In the genomic region with DNA sequence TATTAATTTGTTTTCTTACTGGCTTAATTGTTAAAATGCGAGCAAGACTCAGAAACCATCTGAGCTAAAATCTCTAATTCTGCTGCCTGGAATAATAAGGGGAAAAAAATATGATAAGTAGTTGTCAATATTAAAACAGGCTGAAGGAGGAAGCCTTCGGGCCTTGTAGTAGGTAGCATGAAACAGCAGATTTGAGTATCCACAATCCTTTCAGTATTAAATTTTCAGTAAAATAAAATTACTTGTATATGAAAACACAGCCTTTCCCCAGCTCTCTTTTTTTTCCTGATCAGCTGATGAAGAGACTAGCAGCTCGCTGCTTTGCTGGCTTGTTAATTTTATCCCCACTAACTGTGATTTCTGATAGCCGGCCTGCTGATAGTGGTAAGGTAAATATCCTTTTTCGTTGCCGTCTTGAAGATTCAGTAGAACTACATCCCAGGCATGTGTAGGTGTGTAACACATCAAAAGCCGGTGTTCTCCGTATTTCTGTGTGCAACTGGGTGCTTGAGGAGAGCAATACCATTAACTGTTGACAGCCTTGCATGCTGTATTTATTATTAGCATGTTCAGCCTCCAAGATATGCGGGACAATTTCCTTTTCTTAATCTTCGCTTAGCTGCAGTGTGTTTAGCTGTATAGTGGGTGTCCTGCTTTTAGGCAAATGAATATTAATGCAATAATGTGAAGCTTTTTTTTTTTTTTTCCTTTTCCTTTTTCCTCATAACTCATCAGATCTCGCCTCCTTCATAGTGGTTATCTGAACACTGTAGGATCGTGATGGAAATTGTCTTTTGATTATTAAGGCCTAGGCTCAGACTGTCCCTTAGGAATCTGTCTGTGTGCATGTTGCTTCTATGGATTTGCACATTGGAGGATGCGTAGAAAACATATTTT, we compare ENCODE assay signal across 8 cellular contexts.
A peak's percentile ranks its signal among the peaks of the same experiment; 100 is the strongest.
DNase-seq lines count a peak whose midpoint lies in the region; ATAC-seq, FAIRE-seq and TF ChIP-seq lines count a peak whose summit lies in the region.

No MANE protein-coding gene starts in this region.

- H3K9me3 ChIP-seq in esophagus muscularis mucosa (no peaks in the 10 kb centered on the region), neutrophil (no peaks in the 10 kb centered on the region)

- POLR2A ChIA-PET in HEK293T (lab: Yijun Ruan, JAX) = no interaction called here

- H3K27ac ChIP-seq in esophagus muscularis mucosa (replicated peaks in 1 of 4) (peak overlapping the region; percentile 62 to 82 (median 71)), neutrophil (peak overlapping the region; percentile 62)

- intact Hi-C loops in esophagus muscularis mucosa (cut with DNase I) = loop anchor here (5.0 kb wide), 1 partner anchor 83 kb away; no protein-coding TSS in a partner anchor

- FAIRE-seq in H54 (lab: Jason Lieb, UNC) = peak; percentile 65

- WGBS in esophagus muscularis mucosa = 19% methylated on average over 13 of the region's 13 CpGs

- no peak for TF ChIP-seq EP300 in esophagus muscularis mucosa (IDR thresholded peaks at IDR 0.05)

- H3K36me3 ChIP-seq in esophagus muscularis mucosa (peaks cover 0 to 18% (median 8%) of the 10 kb centered on the region in 4 donors), neutrophil (peaks cover 4% of the 10 kb centered on the region)

- H3K27me3 ChIP-seq in esophagus muscularis mucosa = no peaks in the 10 kb centered on the region
- no peaks in the 10 kb centered on the region for H3K27me3 ChIP-seq in neutrophil

- ATAC-seq in GM18868 (IDR thresholded peaks at IDR 0.05; ENCODE audit: unreplicated experiment) = no peak

- DNase-seq in H54 (ENCODE audit: insufficient read length, low spot score) (no peak), SK-N-DZ (ENCODE audit: low spot score) (peak; percentile 2), esophagus muscularis mucosa (ENCODE audit: extremely low spot score) (no peak), HEK293T (ENCODE audit: extremely low spot score) (no peak), activated gamma-delta T cell treated with Interleukin-2 at 50 U/mL for 16 hours (no peak), SW480 (ENCODE audit: low spot score) (no peak)

- H3K4me3 ChIP-seq in esophagus muscularis mucosa (peak overlapping the region; percentile 53 to 62 (median 58)), neutrophil (ENCODE audit: low read depth in 1 of 2, low read length in 1 of 2) (no peak overlapping the region)

- TF ChIP-seq POLR2A in H54 (IDR thresholded peaks at IDR 0.05; ENCODE audit: low read depth, low read length) (no peak), esophagus muscularis mucosa (IDR thresholded peaks at IDR 0.05; ENCODE audit: low read depth) (no peak)

- H3K4me1 ChIP-seq in esophagus muscularis mucosa (peaks cover 4 to 32% (median 21%) of the 10 kb centered on the region in 4 donors), neutrophil (ENCODE audit: control insufficient read depth in 1 of 2, insufficient read depth in 1 of 2, low read depth in 1 of 2, low read length in 1 of 2) (peaks cover 51 to 58% of the 10 kb centered on the region in 2 experiments)

- TF ChIP-seq CTCF in esophagus muscularis mucosa (IDR thresholded peaks at IDR 0.05) (no peak), neutrophil (IDR thresholded peaks at IDR 0.05) (no peak)

- CTCF ChIA-PET in HEK293T (lab: Yijun Ruan, JAX) = interaction anchor here (0.5 to 0.6 kb wide), 2 partner anchors 27 to 385 kb away, joined by 3 read pairs; no protein-coding TSS in a partner anchor

TF ChIP-seq in HEK293T, 16 proteins besides CTCF, POLR2A, EP300 and RAD21:
- TF ChIP-seq SUZ12 (IDR thresholded peaks at IDR 0.05) (no peak), L3MBTL2 (conservative IDR thresholded peaks at IDR 0.05) (no peak), FOXM1 (IDR thresholded peaks at IDR 0.05; ENCODE audit: borderline replicate concordance) (no peak)

Comparison
In these comparisons a context has a peak if more than half of its experiments do, and no peak if none do; other contexts are left out.
1. H3K4me3 ChIP-seq: peak in esophagus muscularis mucosa (4 of 4); none in neutrophil (0 of 2).